In genomic region chr2:48344441-48344756, GRCh38 we compare ENCODE assay signal across 12 cellular contexts. TPM values are rescaled to one million over a fixed set of nuclear protein-coding genes. Genes with fewer than 3 reads are reported as not detected.
A peak's percentile ranks its signal among the peaks of the same experiment; 100 is the strongest.
DNase-seq lines count a peak whose midpoint lies in the region; ATAC-seq and TF ChIP-seq lines count a peak whose summit lies in the region.
"Had no signal": no experiment of that assay in that cellular context is flagged by ENCODE, and none has a peak within 500 bp of the region (broad histone marks: within the 10 kb centered on the region; RNA-seq: fewer than 3 reads in every experiment).

No MANE protein-coding gene starts in this region.

- H3K4me1 ChIP-seq in IMR-90 (ENCODE audit: control insufficient read depth, insufficient read depth, low read length) (peaks cover 7% of the 10 kb centered on the region), mammary epithelial cell (ENCODE audit: insufficient read depth, low read length) (peaks cover 21% of the 10 kb centered on the region)

- peaks cover 22 to 49% of the 10 kb centered on the region in 2 experiments for H3K79me1 ChIP-seq in IMR-90 (ENCODE audit: low read depth in 1 of 2, low read length in 2 of 2)

- H3K36me3 Mint-ChIP-seq in naive B cell (peaks cover 22 to 25% of the 10 kb centered on the region in 2 donors), WTC11 (peaks cover 33% of the 10 kb centered on the region)

- no peak overlapping the region for H3K27ac ChIP-seq in IMR-90 (ENCODE audit: insufficient read depth, low read length)
- H3K27ac ChIP-seq in mammary epithelial cell (ENCODE audit: insufficient read depth, low read depth, low read length), result peak overlapping the region; percentile 75

- no peak overlapping the region for H2AK9ac ChIP-seq in IMR-90 (replicated peaks; ENCODE audit: low read depth, low read length, poor library complexity)

- dilution Hi-C loops in IMR-90 (cut with HindIII; ENCODE audit: low sequenced_read_pairs, unreplicated experiment), result no loop called here
- dilution Hi-C loops in mammary epithelial cell (cut with HindIII; ENCODE audit: low sequenced_read_pairs), result no loop called here

- H3K9ac ChIP-seq in IMR-90 (ENCODE audit: low read depth, low read length) (no peak overlapping the region), mammary epithelial cell (ENCODE audit: insufficient read depth, low read length) (peak overlapping the region; percentile 23)

- CTCF ChIA-PET in IMR-90 (lab: Yijun Ruan, JAX) (no interaction called here), mammary epithelial cell (lab: Charles Lee; ENCODE audit: low non-redundant PET) (no interaction called here), WTC11 (lab: Charles Lee) (no interaction called here)

- POLR2A ChIA-PET in IMR-90 (lab: Charles Lee; ENCODE audit: unreplicated experiment) (no interaction called here), WTC11 (lab: Charles Lee) (no interaction called here)

- H3K4me3 Mint-ChIP-seq in naive B cell, result peak overlapping the region; percentile 22 to 79 (median 63)
- no peak overlapping the region for H3K4me3 Mint-ChIP-seq in WTC11

- no peak for TF ChIP-seq POLR2A in IMR-90 (IDR thresholded peaks at IDR 0.05; ENCODE audit: low read depth, low read length)

- H4K5ac ChIP-seq in IMR-90 (ENCODE audit: low read depth, low read length), result no peak overlapping the region

- peaks cover 6% of the 10 kb centered on the region for H3K9me3 ChIP-seq in IMR-90 (ENCODE audit: control insufficient read depth, insufficient read depth, low read length)
- H3K9me3 ChIP-seq in mammary epithelial cell (replicated peaks; ENCODE audit: insufficient read depth, low read length), result peaks cover 13% of the 10 kb centered on the region

- H3K27ac Mint-ChIP-seq in naive B cell, result peak overlapping the region in 4 of 6 donors; percentile 20 to 68 (median 52)
- H3K27ac Mint-ChIP-seq in WTC11, result no peak overlapping the region

- H2BK15ac ChIP-seq in IMR-90 (ENCODE audit: low read depth, low read length), result no peak overlapping the region

- TF ChIP-seq RAD21 in IMR-90 (IDR thresholded peaks at IDR 0.05; ENCODE audit: low read length), result no peak

- H3K27me3 Mint-ChIP-seq in naive B cell (no peaks in the 10 kb centered on the region), WTC11 (ENCODE audit: low read depth) (no peaks in the 10 kb centered on the region)

- in situ Hi-C loops in IMR-90 (cut with MboI; ENCODE audit: low sequenced_read_pairs) (no loop called here), mammary epithelial cell (cut with MboI; ENCODE audit: low sequenced_read_pairs in 2 of 2) (no loop called here)

- BruUV-seq in IMR-90 (replicated peaks; lab: Mats Ljungman, UMichigan) (no TSS peak), mammary epithelial cell (replicated peaks; lab: Mats Ljungman, UMichigan) (no TSS peak)

- H3K9me3 Mint-ChIP-seq in naive B cell (peaks cover 5 to 29% (median 18%) of the 10 kb centered on the region in 7 donors), WTC11 (peaks cover 24% of the 10 kb centered on the region)

- H2BK20ac ChIP-seq in IMR-90 (ENCODE audit: low read depth, low read length), result no peak overlapping the region

- no peak overlapping the region for H3K4ac ChIP-seq in IMR-90 (ENCODE audit: low read depth, low read length)

- TF ChIP-seq CTCF in AG09309 (IDR thresholded peaks at IDR 0.05; ENCODE audit: control insufficient read depth, insufficient read depth, low read depth, low read length, missing control alignments) (no peak), IMR-90 (conservative IDR thresholded peaks at IDR 0.05; ENCODE audit: low read depth, low read length) (no peak), mammary epithelial cell (conservative IDR thresholded peaks at IDR 0.05 in 1 of 2, IDR thresholded peaks at IDR 0.05 in 1 of 2; ENCODE audit: extremely low read depth in 1 of 2, insufficient read depth in 1 of 2, low read depth in 1 of 2, low read length in 2 of 2) (no peak), WTC11 (IDR thresholded peaks at IDR 0.05) (no peak)

- peaks cover 3% of the 10 kb centered on the region for H3K36me3 ChIP-seq in IMR-90 (ENCODE audit: control insufficient read depth, insufficient read depth, low read length)
- peaks cover 19% of the 10 kb centered on the region for H3K36me3 ChIP-seq in mammary epithelial cell (ENCODE audit: insufficient read depth, low read length)

- peak overlapping the region; percentile 20; the same call in 1 of the 2 replicates for H3K4me3 ChIP-seq in AG09309 (ENCODE audit: control insufficient read depth, low read depth, low read length)
- H3K4me3 ChIP-seq in IMR-90 (ENCODE audit: insufficient read depth, low read depth, low read length), result no peak overlapping the region
- H3K4me3 ChIP-seq in mammary epithelial cell (replicated peaks in 1 of 3; ENCODE audit: insufficient read depth in 1 of 3, low read depth in 2 of 3, low read length in 3 of 3), result peak overlapping the region in 2 of 3 experiments; percentile 17 to 24

- H3K27me3 ChIP-seq in IMR-90 (ENCODE audit: control insufficient read depth, insufficient read depth, low read length), result no peaks in the 10 kb centered on the region
- H3K27me3 ChIP-seq in mammary epithelial cell (ENCODE audit: insufficient read depth, low read length), result no peaks in the 10 kb centered on the region

- H3K79me2 ChIP-seq in mammary epithelial cell (ENCODE audit: insufficient read depth, low read length), result peaks cover 94% of the 10 kb centered on the region

- ATAC-seq in IMR-90 (ENCODE audit: low read depth) (peak; percentile 42), naive B cell (ENCODE audit: low read depth in 2 of 2) (no peak), WTC11 (no peak), GM19463 (IDR thresholded peaks at IDR 0.05; ENCODE audit: unreplicated experiment) (no peak), HG02885 (IDR thresholded peaks at IDR 0.05; ENCODE audit: poor library complexity, unreplicated experiment) (no peak)

- 0 out of 2 replicates have a peak, but pooled peaks cover 3% of the 10 kb centered on the region for H3K9me1 ChIP-seq in IMR-90 (ENCODE audit: insufficient read depth, low read length)

- peaks cover 21 to 33% (median 30%) of the 10 kb centered on the region in 3 donors for H3K4me1 Mint-ChIP-seq in naive B cell
- peaks cover 23% of the 10 kb centered on the region for H3K4me1 Mint-ChIP-seq in WTC11

- H3K56ac ChIP-seq in IMR-90 (ENCODE audit: extremely low read depth, insufficient read depth, low read length), result no peak overlapping the region

- H4K20me1 ChIP-seq in IMR-90 (ENCODE audit: insufficient read depth, low read length), result peaks cover 3% of the 10 kb centered on the region; the same call in 1 of the 2 replicates
- no peaks in the 10 kb centered on the region for H4K20me1 ChIP-seq in mammary epithelial cell (ENCODE audit: insufficient read depth, low read length)

- H2AFZ ChIP-seq in IMR-90 (replicated peaks; ENCODE audit: low read length, poor library complexity) (no peak overlapping the region), mammary epithelial cell (ENCODE audit: low read depth, low read length) (no peak overlapping the region)

- no CpG with 5 or more reads among the region's 1 CpG for WGBS in IMR-90 (ENCODE audit: extremely low coverage in 2 of 2, insufficient read length in 1 of 2), 2 experiments
- 50% methylated on average over 1 of the region's 1 CpG for WGBS in mammary epithelial cell (ENCODE audit: low coverage, missing lambda C conversion rate)

- H3K18ac ChIP-seq in IMR-90 (ENCODE audit: low read depth, low read length), result no peak overlapping the region

- H3K14ac ChIP-seq in IMR-90 (replicated peaks; ENCODE audit: low read depth, low read length), result no peak overlapping the region

- H2AK5ac ChIP-seq in IMR-90 (ENCODE audit: low read depth, low read length), result no peak overlapping the region

- DNase-seq in AG09309 (ENCODE audit: low read depth) (no peak), IMR-90 (no peak), mammary epithelial cell (no peak), naive B cell (no peak), WTC11 (ENCODE audit: low spot score) (no peak), NCI-H82 treated with DMSO at 0.1 percent for 48 hours (lab: John Stamatoyannopoulos, UW; ENCODE audit: unreplicated experiment) (no peak)
- DNase-seq: aorta, DMS79, NCI-H1930, retina had no signal

- no peak overlapping the region; the same call in 1 of the 2 replicates for H2BK120ac ChIP-seq in IMR-90 (ENCODE audit: low read depth, low read length)

- peak overlapping the region; percentile 96 for H2BK5ac ChIP-seq in IMR-90 (ENCODE audit: low read depth, low read length, poor library complexity, severe bottlenecking)

- H3K4me2 ChIP-seq in IMR-90 (ENCODE audit: low read depth, low read length) (peak overlapping the region; percentile 92; the same call in 1 of the 2 replicates), mammary epithelial cell (ENCODE audit: insufficient read depth, low read depth, low read length) (peak overlapping the region; percentile 85)

- no peak overlapping the region for H4K8ac ChIP-seq in IMR-90 (ENCODE audit: low read depth in 2 of 2, low read length in 2 of 2)

- no peak overlapping the region for H4K91ac ChIP-seq in IMR-90 (ENCODE audit: insufficient read depth, low read depth, low read length)

- intact Hi-C loops in IMR-90 (cut with micrococcal nuclease), result no loop called here
- intact Hi-C loops in mammary epithelial cell (cut with micrococcal nuclease), result no loop called here

- no peak overlapping the region for H3K23ac ChIP-seq in IMR-90 (ENCODE audit: low read depth, low read length)

TF ChIP-seq in IMR-90, 13 proteins besides CTCF, POLR2A, EP300 and RAD21 (continues in another document):
- no peak for TF ChIP-seq MAZ (IDR thresholded peaks at IDR 0.05; ENCODE audit: borderline replicate concordance, low read depth, low read length)

TF ChIP-seq in WTC11, 78 proteins besides CTCF, POLR2A, EP300 and RAD21 (continues in another document):
- TF ChIP-seq MAX (CRISPR knock-in tag; IDR thresholded peaks at IDR 0.05) (no peak), FOXJ3 (CRISPR knock-in tag; IDR thresholded peaks at IDR 0.05; ENCODE audit: borderline replicate concordance) (no peak), EMX1 (CRISPR knock-in tag; IDR thresholded peaks at IDR 0.05) (no peak), SP1 (CRISPR knock-in tag; conservative IDR thresholded peaks at IDR 0.05) (no peak)

RNA-seq across cellular contexts. Expression of gene FOXN2, which starts 29.9 kb away (rescaled TPM):
- total RNA-seq in IMR-90 (2012; rRNA removed) (33.1 and 39.6 TPM in 2 replicates), mammary epithelial cell (10 to 100 TPM; 33.4 to 43.3 TPM), WTC11 (2021) (16.9 to 22.8 TPM (median 20.3 TPM) in 3 replicates)
- polyA plus RNA-seq in IMR-90 (2012; rRNA removed) (3.2 and 3.8 TPM in 2 replicates), mammary epithelial cell (13.6 TPM), naive B cell (ENCODE audit: low read depth in 6 of 6) (10 to 100 TPM; 14.6 to 57.6 (median 50.1) TPM)
- 0.95 and 1.5 TPM in 2 replicates for polyA plus RNA-seq in IMR-90 (2012; cell fraction: cytosol; rRNA removed)
- polyA plus RNA-seq in IMR-90 (2012; cell fraction: nucleus; rRNA removed; ENCODE audit: low replicate concordance), result 1.0 and 5.5 TPM in 2 replicates
- 57.5 TPM for polyA minus RNA-seq in mammary epithelial cell
